9 cellular contexts compared by ENCODE assay signal in genomic region chr6:37655666-37656065, GRCh38. TPM values are rescaled to one million over a fixed set of nuclear protein-coding genes. Genes with fewer than 3 reads are reported as not detected.
"Had no signal": no experiment of that assay in that cellular context is flagged by ENCODE, and none has a peak within 500 bp of the region (broad histone marks: within the 10 kb centered on the region; RNA-seq: fewer than 3 reads in every experiment).

No MANE protein-coding gene starts in this region.

- H3K9me3 ChIP-seq: HAP-1 had no signal

- H3K27ac ChIP-seq: GM23248, HL-60 had no signal

- H3K9ac ChIP-seq: GM23248 had no signal

- H2AFZ ChIP-seq: GM23248 had no signal

- H3K27ac Mint-ChIP-seq: HFFc6, IgD-negative memory B cell had no signal

- DNase-seq: GM23248, GOT3, H7, HFFc6 had no signal

- H3K4me3 Mint-ChIP-seq: HFFc6, IgD-negative memory B cell had no signal

- H3K36me3 ChIP-seq: HAP-1 had no signal

- H3K4me1 ChIP-seq: HAP-1 had no signal

- ATAC-seq: HCT116, HepG2 had no signal

- H3K4me3 ChIP-seq: GM23248, HAP-1 had no signal

RNA-seq across cellular contexts. Expression of gene MDGA1, which starts 42.0 kb away (rescaled TPM):
- total RNA-seq: HepG2 had no signal
